1 cellular context compared by ENCODE assay signal in the genomic region with DNA sequence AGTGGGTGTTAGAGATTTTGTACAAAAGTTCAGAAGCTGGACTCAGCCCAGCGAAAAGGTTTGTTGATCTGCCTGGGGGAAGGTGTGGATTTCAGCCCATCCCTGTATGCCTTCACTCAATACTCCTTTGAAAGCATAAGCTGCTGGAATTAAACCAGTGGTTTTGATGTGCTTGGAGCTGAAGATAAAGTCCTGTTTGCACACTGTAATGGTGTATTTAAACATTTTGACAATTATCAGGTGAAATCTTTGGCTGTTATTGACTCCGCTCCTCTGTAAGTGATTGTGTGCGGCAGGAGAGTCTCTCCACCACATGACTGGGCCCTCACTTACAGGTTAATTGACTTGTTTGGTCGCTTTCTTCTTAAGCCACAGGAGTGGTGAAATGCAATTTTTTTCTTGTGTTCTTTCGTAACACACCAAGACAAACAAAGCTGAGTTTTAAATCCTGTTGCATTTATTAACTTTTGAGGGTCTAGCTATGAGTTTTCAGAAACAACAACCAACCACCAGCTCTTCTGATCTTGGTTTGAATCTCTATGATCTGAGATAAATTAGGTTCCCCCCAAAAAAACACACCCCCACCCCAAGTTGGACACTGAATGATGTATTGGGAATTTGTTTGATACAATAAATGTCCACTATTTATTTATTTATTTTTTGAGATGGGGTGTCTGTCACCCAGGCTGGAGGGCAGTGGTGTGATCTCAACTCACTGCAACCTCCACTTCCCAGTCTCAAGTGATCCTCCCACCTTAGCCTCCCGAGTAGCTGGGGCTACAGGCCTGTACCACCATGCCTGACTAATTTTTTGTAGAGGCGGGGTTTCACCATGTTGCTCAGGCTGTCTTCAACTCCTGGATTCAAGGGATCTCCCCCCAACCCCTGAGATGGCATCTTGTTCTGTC.
TF ChIP-seq lines count a peak whose summit lies in the region.

No MANE protein-coding gene starts in this region.

TF ChIP-seq in liver, 16 proteins besides CTCF, POLR2A, EP300 and RAD21:
- peak; percentile 40 to 50 for TF ChIP-seq HNF4A (conservative IDR thresholded peaks at IDR 0.05)
- TF ChIP-seq FOXA2 (IDR thresholded peaks at IDR 0.05) = no peak
- peak; percentile 45 for TF ChIP-seq SP1 (IDR thresholded peaks at IDR 0.05)
- TF ChIP-seq, protein P1, sequence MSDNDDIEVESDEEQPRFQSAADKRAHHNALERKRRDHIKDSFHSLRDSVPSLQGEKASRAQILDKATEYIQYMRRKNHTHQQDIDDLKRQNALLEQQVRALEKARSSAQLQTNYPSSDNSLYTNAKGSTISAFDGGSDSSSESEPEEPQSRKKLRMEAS (IDR thresholded peaks at IDR 0.05) = peak; percentile 20
- TF ChIP-seq RXRA (IDR thresholded peaks at IDR 0.05) = peak in 1 of 2 donors; percentile 33
- TF ChIP-seq JUND (IDR thresholded peaks at IDR 0.05) = peak in 1 of 2 donors; percentile 23
- no peak for TF ChIP-seq FOXA1 (IDR thresholded peaks at IDR 0.05)
- TF ChIP-seq, protein P2, sequence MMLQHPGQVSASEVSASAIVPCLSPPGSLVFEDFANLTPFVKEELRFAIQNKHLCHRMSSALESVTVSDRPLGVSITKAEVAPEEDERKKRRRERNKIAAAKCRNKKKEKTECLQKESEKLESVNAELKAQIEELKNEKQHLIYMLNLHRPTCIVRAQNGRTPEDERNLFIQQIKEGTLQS (IDR thresholded peaks at IDR 0.05) = peak; percentile 23
